ENCODE assay signal across 1 cellular context in the genomic region with DNA sequence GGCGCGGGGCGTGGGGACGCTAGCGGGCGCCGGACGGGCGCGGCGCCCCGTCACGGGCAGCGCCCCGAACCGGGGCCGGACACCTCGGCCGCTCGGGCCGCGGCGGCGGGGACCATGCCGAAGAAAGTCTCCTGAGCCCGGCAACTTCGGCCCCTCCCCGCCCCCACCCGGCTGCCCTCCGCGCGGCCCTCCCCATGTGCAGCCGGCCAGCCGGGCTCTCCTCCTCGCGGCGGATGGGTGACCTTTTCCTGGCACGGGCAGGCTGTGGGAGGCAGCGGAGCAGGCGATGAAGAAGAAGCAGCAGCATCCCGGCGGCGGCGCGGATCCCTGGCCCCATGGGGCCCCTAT.
TF ChIP-seq lines count a peak whose summit lies in the region.

No MANE protein-coding gene starts in this region.

TF ChIP-seq in K562, 482 proteins besides CTCF, POLR2A, EP300 and RAD21 (continued from another document):
- TF ChIP-seq, protein P1, sequence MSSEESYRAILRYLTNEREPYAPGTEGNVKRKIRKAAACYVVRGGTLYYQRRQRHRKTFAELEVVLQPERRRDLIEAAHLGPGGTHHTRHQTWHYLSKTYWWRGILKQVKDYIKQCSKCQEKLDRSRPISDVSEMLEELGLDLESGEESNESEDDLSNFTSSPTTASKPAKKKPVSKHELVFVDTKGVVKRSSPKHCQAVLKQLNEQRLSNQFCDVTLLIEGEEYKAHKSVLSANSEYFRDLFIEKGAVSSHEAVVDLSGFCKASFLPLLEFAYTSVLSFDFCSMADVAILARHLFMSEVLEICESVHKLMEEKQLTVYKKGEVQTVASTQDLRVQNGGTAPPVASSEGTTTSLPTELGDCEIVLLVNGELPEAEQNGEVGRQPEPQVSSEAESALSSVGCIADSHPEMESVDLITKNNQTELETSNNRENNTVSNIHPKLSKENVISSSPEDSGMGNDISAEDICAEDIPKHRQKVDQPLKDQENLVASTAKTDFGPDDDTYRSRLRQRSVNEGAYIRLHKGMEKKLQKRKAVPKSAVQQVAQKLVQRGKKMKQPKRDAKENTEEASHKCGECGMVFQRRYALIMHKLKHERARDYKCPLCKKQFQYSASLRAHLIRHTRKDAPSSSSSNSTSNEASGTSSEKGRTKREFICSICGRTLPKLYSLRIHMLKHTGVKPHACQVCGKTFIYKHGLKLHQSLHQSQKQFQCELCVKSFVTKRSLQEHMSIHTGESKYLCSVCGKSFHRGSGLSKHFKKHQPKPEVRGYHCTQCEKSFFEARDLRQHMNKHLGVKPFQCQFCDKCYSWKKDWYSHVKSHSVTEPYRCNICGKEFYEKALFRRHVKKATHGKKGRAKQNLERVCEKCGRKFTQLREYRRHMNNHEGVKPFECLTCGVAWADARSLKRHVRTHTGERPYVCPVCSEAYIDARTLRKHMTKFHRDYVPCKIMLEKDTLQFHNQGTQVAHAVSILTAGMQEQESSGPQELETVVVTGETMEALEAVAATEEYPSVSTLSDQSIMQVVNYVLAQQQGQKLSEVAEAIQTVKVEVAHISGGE (CRISPR knock-in tag; IDR thresholded peaks at IDR 0.05) = no peak
- no peak for TF ChIP-seq SLC30A9 (CRISPR knock-in tag; IDR thresholded peaks at IDR 0.05)
- TF ChIP-seq ETV5 (CRISPR knock-in tag; IDR thresholded peaks at IDR 0.05; ENCODE audit: low read depth) = no peak
- TF ChIP-seq PHF8 (IDR thresholded peaks at IDR 0.05; ENCODE audit: borderline replicate concordance, low read length) = no peak
- 0 out of 4 replicates have a peak, but pooled peaks of 1 of the 2 experiments have one; percentile 31 for TF ChIP-seq NONO (IDR thresholded peaks at IDR 0.05; ENCODE audit: low read depth in 2 of 2, low read length in 1 of 2)
- TF ChIP-seq PRPF4 (IDR thresholded peaks at IDR 0.05; ENCODE audit: insufficient read depth, low read depth, low read length, poor library complexity, severe bottlenecking) = no peak
- TF ChIP-seq, protein P2, sequence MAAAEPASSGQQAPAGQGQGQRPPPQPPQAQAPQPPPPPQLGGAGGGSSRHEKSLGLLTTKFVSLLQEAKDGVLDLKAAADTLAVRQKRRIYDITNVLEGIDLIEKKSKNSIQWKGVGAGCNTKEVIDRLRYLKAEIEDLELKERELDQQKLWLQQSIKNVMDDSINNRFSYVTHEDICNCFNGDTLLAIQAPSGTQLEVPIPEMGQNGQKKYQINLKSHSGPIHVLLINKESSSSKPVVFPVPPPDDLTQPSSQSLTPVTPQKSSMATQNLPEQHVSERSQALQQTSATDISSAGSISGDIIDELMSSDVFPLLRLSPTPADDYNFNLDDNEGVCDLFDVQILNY (CRISPR knock-in tag; IDR thresholded peaks at IDR 0.05) = no peak
- TF ChIP-seq PCBP1 (IDR thresholded peaks at IDR 0.05; ENCODE audit: low read depth, low read length, poor library complexity, severe bottlenecking) = peak; percentile 3
- no peak for TF ChIP-seq SMC3 (conservative IDR thresholded peaks at IDR 0.05; ENCODE audit: insufficient read depth, low read depth, low read length)
- TF ChIP-seq NCOA6 (IDR thresholded peaks at IDR 0.05) = no peak
- TF ChIP-seq, protein P3, sequence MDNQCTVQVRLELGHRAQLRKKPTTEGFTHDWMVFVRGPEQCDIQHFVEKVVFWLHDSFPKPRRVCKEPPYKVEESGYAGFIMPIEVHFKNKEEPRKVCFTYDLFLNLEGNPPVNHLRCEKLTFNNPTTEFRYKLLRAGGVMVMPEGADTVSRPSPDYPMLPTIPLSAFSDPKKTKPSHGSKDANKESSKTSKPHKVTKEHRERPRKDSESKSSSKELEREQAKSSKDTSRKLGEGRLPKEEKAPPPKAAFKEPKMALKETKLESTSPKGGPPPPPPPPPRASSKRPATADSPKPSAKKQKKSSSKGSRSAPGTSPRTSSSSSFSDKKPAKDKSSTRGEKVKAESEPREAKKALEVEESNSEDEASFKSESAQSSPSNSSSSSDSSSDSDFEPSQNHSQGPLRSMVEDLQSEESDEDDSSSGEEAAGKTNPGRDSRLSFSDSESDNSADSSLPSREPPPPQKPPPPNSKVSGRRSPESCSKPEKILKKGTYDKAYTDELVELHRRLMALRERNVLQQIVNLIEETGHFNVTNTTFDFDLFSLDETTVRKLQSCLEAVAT (IDR thresholded peaks at IDR 0.05) = no peak
TF ChIP-seq in K562: peak in this region for 3.
